Comparison of ENCODE assay signal across 15 cellular contexts in genomic region chr1:246921481-246921880, GRCh38. TPM values are rescaled to one million over a fixed set of nuclear protein-coding genes. Genes with fewer than 3 reads are reported as not detected.
DNase-seq lines count a peak whose midpoint lies in the region; ATAC-seq, FAIRE-seq and TF ChIP-seq lines count a peak whose summit lies in the region.
"Had no signal": no experiment of that assay in that cellular context is flagged by ENCODE, and none has a peak within 500 bp of the region (broad histone marks: within the 10 kb centered on the region; RNA-seq: fewer than 3 reads in every experiment).

No MANE protein-coding gene starts in this region.

- no peak for TF ChIP-seq CTCF in gastroesophageal sphincter (IDR thresholded peaks at IDR 0.05)

- no peak overlapping the region for H3K27ac Mint-ChIP-seq in central memory CD8-positive, alpha-beta T cell (ENCODE audit: low read depth)
- H3K27ac Mint-ChIP-seq in naive thymus-derived CD4-positive, alpha-beta T cell = peak overlapping the region in 4 of 9 donors; percentile 7 to 43 (median 32)

- H3K27ac ChIP-seq in ACC112 (ENCODE audit: low read depth, low read length) (peak overlapping the region; percentile 20; the same call in 1 of the 2 replicates), GM23248 (no peak overlapping the region), gastroesophageal sphincter (no peak overlapping the region)
- H3K27ac ChIP-seq in naive thymus-derived CD4-positive, alpha-beta T cell (ENCODE audit: low read depth, low read length) = no peak overlapping the region

- peaks cover 25% of the 10 kb centered on the region for H3K36me3 Mint-ChIP-seq in central memory CD8-positive, alpha-beta T cell (ENCODE audit: insufficient read depth)
- H3K36me3 Mint-ChIP-seq in naive thymus-derived CD4-positive, alpha-beta T cell = peaks cover 12 to 20% (median 19%) of the 10 kb centered on the region in 5 donors

- DNase-seq in GM23248 (peak; percentile 57), H54 (ENCODE audit: insufficient read length, low spot score) (no peak), head of caudate nucleus (no peak)
- no peak for DNase-seq in central memory CD8-positive, alpha-beta T cell (ENCODE audit: low spot score in 2 of 2)
- no peak for DNase-seq in naive thymus-derived CD4-positive, alpha-beta T cell
- DNase-seq: AML-193, NCI-H1436 treated with DMSO at 0.1 percent for 48 hours, NCI-H2029 treated with DMSO at 0.1 percent for 48 hours, NCI-H82, PC-3 had no signal

- in situ Hi-C loops in GM23248 (cut with MboI) = no loop called here

- peak overlapping the region; percentile 9 for H3K4me2 ChIP-seq in GM23248 (ENCODE audit: unreplicated experiment)

- H3K9me3 Mint-ChIP-seq in central memory CD8-positive, alpha-beta T cell = no peaks in the 10 kb centered on the region
- peaks cover 0 to 6% (median 0%) of the 10 kb centered on the region in 11 donors for H3K9me3 Mint-ChIP-seq in naive thymus-derived CD4-positive, alpha-beta T cell

- H4K20me1 ChIP-seq in GM23248 (ENCODE audit: insufficient read depth) = 0 out of 2 replicates have a peak, but pooled peaks cover 5% of the 10 kb centered on the region

- 46 to 49% methylated on average over 3 of the region's 3 CpGs for WGBS in GM23248 (ENCODE audit: low coverage in 1 of 2, low lambda C conversion rate in 2 of 2, missing lambda C conversion rate in 2 of 2), 2 experiments
- WGBS in gastroesophageal sphincter (ENCODE audit: low coverage in 1 of 2), 2 donors = 77 to 82% methylated on average over 3 of the region's 3 CpGs

- TF ChIP-seq EP300 in gastroesophageal sphincter (IDR thresholded peaks at IDR 0.05) = no peak

- no peaks in the 10 kb centered on the region for H3K27me3 Mint-ChIP-seq in central memory CD8-positive, alpha-beta T cell
- no peaks in the 10 kb centered on the region for H3K27me3 Mint-ChIP-seq in naive thymus-derived CD4-positive, alpha-beta T cell

- H3F3A ChIP-seq in GM23248 (ENCODE audit: insufficient read depth) = no peaks in the 10 kb centered on the region

- H3K4me1 ChIP-seq in ACC112 (ENCODE audit: control insufficient read depth, insufficient read depth, low read length, unreplicated experiment) (peaks cover 5% of the 10 kb centered on the region), GM23248 (ENCODE audit: insufficient read depth) (peaks cover 4% of the 10 kb centered on the region; the same call in 1 of the 2 replicates), gastroesophageal sphincter (peaks cover 0 to 91% (median 0%) of the 10 kb centered on the region in 3 donors)
- H3K4me1 ChIP-seq in naive thymus-derived CD4-positive, alpha-beta T cell (ENCODE audit: control insufficient read depth in 2 of 2, insufficient read depth in 2 of 2, low read length in 2 of 2) = peaks cover 7 to 15% of the 10 kb centered on the region in 2 donors

- CTCF ChIA-PET in naive thymus-derived CD4-positive, alpha-beta T cell (lab: Charles Lee) = interaction anchor here (0.6 kb wide), 1 partner anchor 13 kb away, joined by 3 read pairs; no protein-coding TSS in a partner anchor

- POLR2A ChIA-PET in naive thymus-derived CD4-positive, alpha-beta T cell (lab: Charles Lee) = no interaction called here

- H3K4me3 Mint-ChIP-seq in central memory CD8-positive, alpha-beta T cell = peak overlapping the region; percentile 38
- H3K4me3 Mint-ChIP-seq in naive thymus-derived CD4-positive, alpha-beta T cell = peak overlapping the region in 6 of 10 donors; percentile 13 to 55 (median 42)
- H3K4me3 Mint-ChIP-seq: CD14-positive monocyte had no signal

- no peak for TF ChIP-seq POLR2A in H54 (IDR thresholded peaks at IDR 0.05; ENCODE audit: low read depth, low read length)
- no peak for TF ChIP-seq POLR2A in gastroesophageal sphincter (IDR thresholded peaks at IDR 0.05)

- H3K4me1 Mint-ChIP-seq in central memory CD8-positive, alpha-beta T cell = peaks cover 48% of the 10 kb centered on the region
- H3K4me1 Mint-ChIP-seq in naive thymus-derived CD4-positive, alpha-beta T cell = peaks cover 29 to 76% (median 64%) of the 10 kb centered on the region in 7 donors

- H3K9ac ChIP-seq in GM23248 = no peak overlapping the region

- ATAC-seq in central memory CD8-positive, alpha-beta T cell (replicated peaks; ENCODE audit: extremely low read depth, poor library complexity, severe bottlenecking) = no peak
- no peak for ATAC-seq in naive thymus-derived CD4-positive, alpha-beta T cell
- ATAC-seq in gastroesophageal sphincter = no peak
- ATAC-seq: HCT116, K562, PC-3 had no signal

- no peaks in the 10 kb centered on the region for H3K27me3 ChIP-seq in ACC112 (ENCODE audit: insufficient read depth, low read length)
- H3K27me3 ChIP-seq in GM23248 (replicated peaks; ENCODE audit: insufficient read depth) = no peaks in the 10 kb centered on the region
- H3K27me3 ChIP-seq in naive thymus-derived CD4-positive, alpha-beta T cell (ENCODE audit: control insufficient read depth in 2 of 2, insufficient read depth in 2 of 2, low read length in 2 of 2) = no peaks in the 10 kb centered on the region
- H3K27me3 ChIP-seq in gastroesophageal sphincter = no peaks in the 10 kb centered on the region

- H3K9me3 ChIP-seq in GM23248 (ENCODE audit: low read depth) (no peaks in the 10 kb centered on the region), gastroesophageal sphincter (no peaks in the 10 kb centered on the region)
- no peaks in the 10 kb centered on the region for H3K9me3 ChIP-seq in naive thymus-derived CD4-positive, alpha-beta T cell (ENCODE audit: control insufficient read depth in 2 of 3, low read length in 3 of 3)

- peaks cover 21% of the 10 kb centered on the region for H3K36me3 ChIP-seq in ACC112 (ENCODE audit: insufficient read depth, low read length)
- peaks cover 11% of the 10 kb centered on the region; the same call in 1 of the 2 replicates for H3K36me3 ChIP-seq in GM23248 (ENCODE audit: low read depth)
- H3K36me3 ChIP-seq in naive thymus-derived CD4-positive, alpha-beta T cell (ENCODE audit: control insufficient read depth in 2 of 3, insufficient read depth in 3 of 3, low read length in 3 of 3) = peaks cover 6 to 20% (median 10%) of the 10 kb centered on the region in 3 experiments
- peaks cover 0 to 16% of the 10 kb centered on the region in 2 donors for H3K36me3 ChIP-seq in gastroesophageal sphincter

- H3K4me3 ChIP-seq in ACC112 (ENCODE audit: low read depth, low read length) = no peak overlapping the region
- no peak overlapping the region for H3K4me3 ChIP-seq in GM23248
- no peak overlapping the region for H3K4me3 ChIP-seq in naive thymus-derived CD4-positive, alpha-beta T cell (ENCODE audit: low read length)
- H3K4me3 ChIP-seq in gastroesophageal sphincter = no peak overlapping the region
- H3K4me3 ChIP-seq: K562 had no signal

- intact Hi-C loops in naive thymus-derived CD4-positive, alpha-beta T cell (cut with micrococcal nuclease) = no loop called here
- intact Hi-C loops in head of caudate nucleus (cut with DNase I) = no loop called here

- FAIRE-seq in H54 (lab: Jason Lieb, UNC) = no peak
- FAIRE-seq: K562 had no signal

- no peaks in the 10 kb centered on the region for H3K9me2 ChIP-seq in GM23248 (ENCODE audit: insufficient read depth)

- H2AFZ ChIP-seq in ACC112 (ENCODE audit: low read length, unreplicated experiment) (no peak overlapping the region), GM23248 (no peak overlapping the region)

- peaks cover 90% of the 10 kb centered on the region for H3K79me2 ChIP-seq in ACC112 (ENCODE audit: control insufficient read depth, insufficient read depth, low read length, unreplicated experiment)
- H3K79me2 ChIP-seq in GM23248 (ENCODE audit: insufficient read depth) = peaks cover 100% of the 10 kb centered on the region

RNA-seq across cellular contexts. Expression of gene AHCTF1, which starts 10.3 kb away (rescaled TPM):
- 19.5 and 22.4 TPM in 2 replicates for total RNA-seq in GM23248 (2014; rRNA removed; shearing (Covaris generic))
- 6.1 and 7.6 TPM in 2 replicates for polyA plus RNA-seq in GM23248 (2016; fragmentation: Nextera tagmentation; extraction: Ambion mirVana)
- total RNA-seq in naive thymus-derived CD4-positive, alpha-beta T cell = 10 to 100 TPM; 31.8 to 66.5 (median 57.3) TPM
- 10 to 100 TPM; 19.0 to 30.6 TPM for polyA plus RNA-seq in naive thymus-derived CD4-positive, alpha-beta T cell
- total RNA-seq in gastroesophageal sphincter = 10 to 100 TPM; 37.4 to 69.6 (median 45.2) TPM
